In genomic region chr5:80963521-80963895, GRCh38 we compare ENCODE assay signal across 16 cellular contexts. TPM values are rescaled to one million over a fixed set of nuclear protein-coding genes. Genes with fewer than 3 reads are reported as not detected.
A peak's percentile ranks its signal among the peaks of the same experiment; 100 is the strongest.
DNase-seq lines count a peak whose midpoint lies in the region; ATAC-seq, FAIRE-seq and TF ChIP-seq lines count a peak whose summit lies in the region.
"Had no signal": no experiment of that assay in that cellular context is flagged by ENCODE, and none has a peak within 500 bp of the region (broad histone marks: within the 10 kb centered on the region; RNA-seq: fewer than 3 reads in every experiment).

No MANE protein-coding gene starts in this region.

- DNase-seq in left ventricle myocardium inferior (no peak), left cardiac atrium (no peak), M059J (ENCODE audit: low read depth) (peak; percentile 36), H1 (ENCODE audit: low read depth in 1 of 2, low spot score in 2 of 2) (no peak), DMS153 treated with DMSO at 0.1 percent for 48 hours (lab: John Stamatoyannopoulos, UW; ENCODE audit: unreplicated experiment) (no peak), NK-92 (lab: John Stamatoyannopoulos, UW; ENCODE audit: unreplicated experiment) (no peak)
- DNase-seq: activated CD4-positive, alpha-beta T cell treated with anti-CD3 and anti-CD28 coated beads, Interleukin-2, amount 50 U/mL, for 1 hour; mammary epithelial cell; MM.1S; NCI-H2171 treated with DMSO at 0.1 percent for 48 hours; nucleus accumbens; stimulated activated CD4-positive, alpha-beta T cell treated with anti-CD3 and anti-CD28 coated beads, Interleukin-12 subunit alpha, Interleukin-12 subunit beta, amount 100 ng/mL, for 4 hours had no signal

- POLR2A ChIA-PET in H1 (lab: Charles Lee; ENCODE audit: partially characterized antibody): interaction anchor here (1.0 kb wide), 1 partner anchor 14 kb away, joined by 3 read pairs; no protein-coding TSS in a partner anchor

- H3K23ac ChIP-seq in H1 (ENCODE audit: insufficient read length): no peak overlapping the region

- H3K14ac ChIP-seq in H1 (ENCODE audit: insufficient read length): no peak overlapping the region

- FAIRE-seq in H1 (lab: Jason Lieb, UNC): peak; percentile 32
- FAIRE-seq: GM19239 had no signal

- peak overlapping the region in 1 of 2 experiments; percentile 47; a peak in 1 of 4 replicates for H3K4me2 ChIP-seq in H1 (ENCODE audit: insufficient read depth in 1 of 2, low read depth in 2 of 2, low read length in 2 of 2)

- peaks cover 60% of the 10 kb centered on the region for H3K27me3 ChIP-seq in left ventricle myocardium inferior (ENCODE audit: low read depth)
- peaks cover 3 to 25% (median 21%) of the 10 kb centered on the region in 4 experiments; a peak in 6 of 7 replicates for H3K27me3 ChIP-seq in H1 (replicated peaks in 1 of 4; ENCODE audit: control insufficient read depth in 3 of 4, extremely low read depth in 1 of 4, insufficient read depth in 3 of 4, low read length in 3 of 4)

- ATAC-seq in left cardiac atrium (no peak), HG03432 (IDR thresholded peaks at IDR 0.05; ENCODE audit: unreplicated experiment) (no peak)
- ATAC-seq: activated naive CD4-positive, alpha-beta T cell treated with anti-CD3 and anti-CD28 coated beads, Interleukin-2, amount 50 U/mL, for 72 hours had no signal

- TF ChIP-seq CTCF in left ventricle myocardium inferior (IDR thresholded peaks at IDR 0.05; ENCODE audit: borderline replicate concordance): no peak
- TF ChIP-seq CTCF in H1 (IDR thresholded peaks at IDR 0.05; ENCODE audit: control extremely low read depth in 1 of 3, insufficient read depth in 1 of 3, low read depth in 1 of 3, low read length in 3 of 3): no peak

- TF ChIP-seq RAD21 in H1 (IDR thresholded peaks at IDR 0.05 in 1 of 2, conservative IDR thresholded peaks at IDR 0.05 in 1 of 2; ENCODE audit: low read depth in 2 of 2, low read length in 2 of 2): no peak

- H3K27ac ChIP-seq in left ventricle myocardium inferior (replicated peaks) (peak overlapping the region; percentile 86), H1 (ENCODE audit: low read depth, low read length) (no peak overlapping the region), urinary bladder (ENCODE audit: low read depth) (peak overlapping the region; percentile 19)

- H3K18ac ChIP-seq in H1 (ENCODE audit: extremely low read depth, low read length): no peak overlapping the region

- H3K23me2 ChIP-seq in H1 (ENCODE audit: low read depth, low read length): peaks cover 17% of the 10 kb centered on the region

- TF ChIP-seq EP300 in H1 (IDR thresholded peaks at IDR 0.05; ENCODE audit: borderline replicate concordance in 1 of 2, low read depth in 2 of 2, low read length in 2 of 2): no peak

- no peak overlapping the region for H2BK12ac ChIP-seq in H1 (ENCODE audit: low read depth, low read length)

- H3K4me3 ChIP-seq in left ventricle myocardium inferior (peak overlapping the region; percentile 73), H1 (ENCODE audit: extremely low read depth in 1 of 4, insufficient read depth in 2 of 4, low read depth in 3 of 4, low read length in 4 of 4) (no peak overlapping the region), urinary bladder (ENCODE audit: low read depth, low read length) (no peak overlapping the region)

- no peak overlapping the region for H2AK5ac ChIP-seq in H1 (ENCODE audit: low read depth, low read length)

- H3K4me1 ChIP-seq in left ventricle myocardium inferior: peaks cover 35% of the 10 kb centered on the region
- H3K4me1 ChIP-seq in H1 (replicated peaks in 1 of 4; ENCODE audit: control insufficient read depth in 3 of 4, insufficient read depth in 4 of 4, low read length in 3 of 4): peaks cover 13 to 20% (median 16%) of the 10 kb centered on the region in 4 experiments
- no peaks in the 10 kb centered on the region for H3K4me1 ChIP-seq in urinary bladder (ENCODE audit: insufficient read depth)

- no peak overlapping the region for H4K5ac ChIP-seq in H1 (ENCODE audit: insufficient read length, low read depth, low read length)

- H3K4ac ChIP-seq in H1 (replicated peaks; ENCODE audit: insufficient read length, low read depth, low read length): no peak overlapping the region

- no peaks in the 10 kb centered on the region for H3K36me3 ChIP-seq in left ventricle myocardium inferior
- H3K36me3 ChIP-seq in H1 (ENCODE audit: control insufficient read depth in 2 of 4, insufficient read depth in 4 of 4, low read length in 3 of 4): no peaks in the 10 kb centered on the region
- no peaks in the 10 kb centered on the region for H3K36me3 ChIP-seq in urinary bladder (ENCODE audit: insufficient read depth)

- H2BK15ac ChIP-seq in H1 (ENCODE audit: low read length): no peak overlapping the region

- H4K20me1 ChIP-seq in H1 (replicated peaks in 1 of 2; ENCODE audit: control insufficient read depth in 1 of 2, insufficient read depth in 2 of 2, low read length in 2 of 2): peaks cover 0 to 3% of the 10 kb centered on the region in 2 experiments

- H2BK20ac ChIP-seq in H1 (ENCODE audit: low read length): no peak overlapping the region

- no peak overlapping the region for H3K9ac ChIP-seq in H1 (replicated peaks in 1 of 4; ENCODE audit: extremely low read depth in 1 of 4, low read depth in 3 of 4, low read length in 3 of 4)

- CTCF ChIA-PET in H1 (lab: Charles Lee; ENCODE audit: partially characterized antibody): interaction anchor here (0.7 to 1.3 kb wide), 2 partner anchors 32 to 410 kb away, joined by 3 to 4 read pairs; no protein-coding TSS in a partner anchor

- H4K8ac ChIP-seq in H1 (ENCODE audit: extremely low read depth, insufficient read depth, low read length): no peak overlapping the region

- WGBS in H1 (ENCODE audit: extremely low coverage in 1 of 2, insufficient coverage in 1 of 2, insufficient read length in 1 of 2, insufficient replicate concordance in 2 of 2, low coverage in 1 of 2, low lambda C conversion rate in 2 of 2, missing lambda C conversion rate in 1 of 2), 2 experiments: 82% methylated on average over 2 of the region's 2 CpGs; no CpG with 5 or more reads in 1 of the 2 experiments
- 30% methylated on average over 2 of the region's 2 CpGs for WGBS in urinary bladder

- no peak overlapping the region for H2AFZ ChIP-seq in H1 (ENCODE audit: low read length)

- no peak overlapping the region for H2BK120ac ChIP-seq in H1 (replicated peaks; ENCODE audit: low read depth, low read length)

- H2BK5ac ChIP-seq in H1 (ENCODE audit: low read depth, low read length): no peak overlapping the region

- intact Hi-C loops in left ventricle myocardium inferior (cut with micrococcal nuclease) (no loop called here), left cardiac atrium (cut with DNase I) (no loop called here)

- no peak for TF ChIP-seq POLR2A in H1 (IDR thresholded peaks at IDR 0.05; ENCODE audit: control extremely low read depth in 1 of 2, low read depth in 2 of 2, low read length in 2 of 2)

- H3K79me1 ChIP-seq in H1 (ENCODE audit: low read depth, low read length): no peaks in the 10 kb centered on the region; the same call in 1 of the 2 replicates

- H3K79me2 ChIP-seq in H1 (ENCODE audit: control insufficient read depth in 1 of 2, insufficient read depth in 2 of 2, low read length in 2 of 2): peaks cover 0 to 31% of the 10 kb centered on the region in 2 experiments; a peak in 3 of 4 replicates

- H3K9me3 ChIP-seq in left ventricle myocardium inferior (replicated peaks) (no peaks in the 10 kb centered on the region), H1 (ENCODE audit: insufficient read depth in 2 of 2, low read depth in 1 of 2, low read length in 1 of 2) (no peaks in the 10 kb centered on the region)

- H4K91ac ChIP-seq in H1 (replicated peaks; ENCODE audit: insufficient read length, low read length): no peak overlapping the region

- H3K56ac ChIP-seq in H1 (replicated peaks; ENCODE audit: insufficient read length, low read depth, low read length): no peak overlapping the region

TF ChIP-seq in H1, 55 proteins besides CTCF, POLR2A, EP300 and RAD21 (continues in another document):
- TF ChIP-seq CREB1 (IDR thresholded peaks at IDR 0.05) (no peak), KDM5A (IDR thresholded peaks at IDR 0.05; ENCODE audit: low read length) (no peak), SIX5 (IDR thresholded peaks at IDR 0.05; ENCODE audit: low read depth, low read length) (no peak), RXRA (IDR thresholded peaks at IDR 0.05; ENCODE audit: insufficient read depth, low read depth, low read length) (no peak), CEBPB (IDR thresholded peaks at IDR 0.05; ENCODE audit: low read depth, low read length) (no peak), BACH1 (IDR thresholded peaks at IDR 0.05; ENCODE audit: low read length) (no peak), SP2 (IDR thresholded peaks at IDR 0.05; ENCODE audit: low read length) (no peak), TCF12 (IDR thresholded peaks at IDR 0.05; ENCODE audit: low read depth, low read length) (no peak), EZH2 (IDR thresholded peaks at IDR 0.05; ENCODE audit: low read depth, low read length, severe bottlenecking) (no peak), USF2 (IDR thresholded peaks at IDR 0.05; ENCODE audit: low read length) (no peak), KDM1A (IDR thresholded peaks at IDR 0.05; ENCODE audit: borderline replicate concordance, low read length) (no peak), MAFK (IDR thresholded peaks at IDR 0.05; ENCODE audit: low read depth, low read length) (no peak)

RNA-seq across cellular contexts. Expression of gene RASGRF2, which starts 3.3 kb away (rescaled TPM):
- total RNA-seq in left ventricle myocardium inferior (4.8 TPM), left cardiac atrium (10 to 100 TPM in 1 of 2 donors, 1 to 10 TPM in 1; 9.6 to 12.2 TPM), urinary bladder (5.0 TPM)
- 1.8 and 2.3 TPM in 2 replicates for total RNA-seq in M059J (2014; rRNA removed; shearing (Covaris generic))
- total RNA-seq in H1 (2021; fragmentation: NEBNext Ultra II Directional; extraction: Animal tissue kit (Norgen Biotek cat#: 25700)): 27.7 and 29.5 TPM in 2 replicates
- polyA plus RNA-seq in H1 (2011; rRNA removed) (2.6 and 4.1 TPM in 2 replicates), urinary bladder (3.1 TPM)
- polyA plus RNA-seq in H1 (2011; cell fraction: cytosol; rRNA removed): 4.4 TPM
- polyA plus RNA-seq in H1 (2011; cell fraction: nucleus; rRNA removed): 7.7 TPM
- 3.4 to 5.4 TPM (median 4.5 TPM) in 4 replicates for polyA plus RNA-seq in H1 (2012, experiment 1 of 2)
- polyA plus RNA-seq in H1 (2012, experiment 2 of 2): 1.3 TPM
- polyA plus RNA-seq in H1 (2013, experiment 1 of 2): 13.9 TPM
- 14.2 TPM for polyA plus RNA-seq in H1 (2013, experiment 2 of 2)
- polyA minus RNA-seq in H1 (2011; rRNA and poly(A)+ RNA removed): 11.6 and 15.4 TPM in 2 replicates
- 7.6 TPM for polyA minus RNA-seq in H1 (2011; cell fraction: cytosol; rRNA and poly(A)+ RNA removed)
- polyA minus RNA-seq in H1 (2011; cell fraction: nucleus; rRNA and poly(A)+ RNA removed): 22.3 TPM
